Comparison of ENCODE assay signal across 1 cellular context in the genomic region with DNA sequence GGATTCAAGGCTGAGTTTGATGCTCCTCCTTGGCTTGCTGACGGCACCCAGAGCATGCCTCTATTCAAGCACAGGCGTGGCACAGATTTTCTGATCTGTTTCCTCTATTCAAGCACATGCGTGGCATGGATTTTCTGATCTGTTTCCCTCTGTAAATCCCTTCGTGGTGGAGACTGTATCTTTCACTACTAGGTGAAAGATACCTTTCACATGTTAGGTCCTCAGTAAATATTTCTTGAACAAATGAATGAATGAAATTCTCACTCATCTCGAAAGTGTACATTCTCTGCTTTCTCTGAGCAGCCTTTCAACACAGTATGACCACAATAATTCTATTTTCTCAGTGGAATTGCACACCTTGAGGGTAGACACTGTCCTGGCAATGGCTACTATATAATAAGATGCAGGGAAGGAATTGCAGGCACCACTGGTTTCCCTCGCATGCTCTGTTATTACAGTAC.
A peak's percentile ranks its signal among the peaks of the same experiment; 100 is the strongest.
TF ChIP-seq lines count a peak whose summit lies in the region.

No MANE protein-coding gene starts in this region.

TF ChIP-seq in GM12878, 131 proteins besides CTCF, POLR2A, EP300 and RAD21 (continued from another document):
- TF ChIP-seq, protein P1, sequence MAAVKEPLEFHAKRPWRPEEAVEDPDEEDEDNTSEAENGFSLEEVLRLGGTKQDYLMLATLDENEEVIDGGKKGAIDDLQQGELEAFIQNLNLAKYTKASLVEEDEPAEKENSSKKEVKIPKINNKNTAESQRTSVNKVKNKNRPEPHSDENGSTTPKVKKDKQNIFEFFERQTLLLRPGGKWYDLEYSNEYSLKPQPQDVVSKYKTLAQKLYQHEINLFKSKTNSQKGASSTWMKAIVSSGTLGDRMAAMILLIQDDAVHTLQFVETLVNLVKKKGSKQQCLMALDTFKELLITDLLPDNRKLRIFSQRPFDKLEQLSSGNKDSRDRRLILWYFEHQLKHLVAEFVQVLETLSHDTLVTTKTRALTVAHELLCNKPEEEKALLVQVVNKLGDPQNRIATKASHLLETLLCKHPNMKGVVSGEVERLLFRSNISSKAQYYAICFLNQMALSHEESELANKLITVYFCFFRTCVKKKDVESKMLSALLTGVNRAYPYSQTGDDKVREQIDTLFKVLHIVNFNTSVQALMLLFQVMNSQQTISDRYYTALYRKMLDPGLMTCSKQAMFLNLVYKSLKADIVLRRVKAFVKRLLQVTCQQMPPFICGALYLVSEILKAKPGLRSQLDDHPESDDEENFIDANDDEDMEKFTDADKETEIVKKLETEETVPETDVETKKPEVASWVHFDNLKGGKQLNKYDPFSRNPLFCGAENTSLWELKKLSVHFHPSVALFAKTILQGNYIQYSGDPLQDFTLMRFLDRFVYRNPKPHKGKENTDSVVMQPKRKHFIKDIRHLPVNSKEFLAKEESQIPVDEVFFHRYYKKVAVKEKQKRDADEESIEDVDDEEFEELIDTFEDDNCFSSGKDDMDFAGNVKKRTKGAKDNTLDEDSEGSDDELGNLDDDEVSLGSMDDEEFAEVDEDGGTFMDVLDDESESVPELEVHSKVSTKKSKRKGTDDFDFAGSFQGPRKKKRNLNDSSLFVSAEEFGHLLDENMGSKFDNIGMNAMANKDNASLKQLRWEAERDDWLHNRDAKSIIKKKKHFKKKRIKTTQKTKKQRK (IDR thresholded peaks at IDR 0.05; ENCODE audit: low read depth, low read length): no peak
- TF ChIP-seq, protein P2, sequence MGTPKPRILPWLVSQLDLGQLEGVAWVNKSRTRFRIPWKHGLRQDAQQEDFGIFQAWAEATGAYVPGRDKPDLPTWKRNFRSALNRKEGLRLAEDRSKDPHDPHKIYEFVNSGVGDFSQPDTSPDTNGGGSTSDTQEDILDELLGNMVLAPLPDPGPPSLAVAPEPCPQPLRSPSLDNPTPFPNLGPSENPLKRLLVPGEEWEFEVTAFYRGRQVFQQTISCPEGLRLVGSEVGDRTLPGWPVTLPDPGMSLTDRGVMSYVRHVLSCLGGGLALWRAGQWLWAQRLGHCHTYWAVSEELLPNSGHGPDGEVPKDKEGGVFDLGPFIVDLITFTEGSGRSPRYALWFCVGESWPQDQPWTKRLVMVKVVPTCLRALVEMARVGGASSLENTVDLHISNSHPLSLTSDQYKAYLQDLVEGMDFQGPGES (IDR thresholded peaks at IDR 0.05): no peak
- no peak for TF ChIP-seq FOS (IDR thresholded peaks at IDR 0.05; ENCODE audit: borderline replicate concordance, extremely low read depth, insufficient read length)
- TF ChIP-seq, protein P3, sequence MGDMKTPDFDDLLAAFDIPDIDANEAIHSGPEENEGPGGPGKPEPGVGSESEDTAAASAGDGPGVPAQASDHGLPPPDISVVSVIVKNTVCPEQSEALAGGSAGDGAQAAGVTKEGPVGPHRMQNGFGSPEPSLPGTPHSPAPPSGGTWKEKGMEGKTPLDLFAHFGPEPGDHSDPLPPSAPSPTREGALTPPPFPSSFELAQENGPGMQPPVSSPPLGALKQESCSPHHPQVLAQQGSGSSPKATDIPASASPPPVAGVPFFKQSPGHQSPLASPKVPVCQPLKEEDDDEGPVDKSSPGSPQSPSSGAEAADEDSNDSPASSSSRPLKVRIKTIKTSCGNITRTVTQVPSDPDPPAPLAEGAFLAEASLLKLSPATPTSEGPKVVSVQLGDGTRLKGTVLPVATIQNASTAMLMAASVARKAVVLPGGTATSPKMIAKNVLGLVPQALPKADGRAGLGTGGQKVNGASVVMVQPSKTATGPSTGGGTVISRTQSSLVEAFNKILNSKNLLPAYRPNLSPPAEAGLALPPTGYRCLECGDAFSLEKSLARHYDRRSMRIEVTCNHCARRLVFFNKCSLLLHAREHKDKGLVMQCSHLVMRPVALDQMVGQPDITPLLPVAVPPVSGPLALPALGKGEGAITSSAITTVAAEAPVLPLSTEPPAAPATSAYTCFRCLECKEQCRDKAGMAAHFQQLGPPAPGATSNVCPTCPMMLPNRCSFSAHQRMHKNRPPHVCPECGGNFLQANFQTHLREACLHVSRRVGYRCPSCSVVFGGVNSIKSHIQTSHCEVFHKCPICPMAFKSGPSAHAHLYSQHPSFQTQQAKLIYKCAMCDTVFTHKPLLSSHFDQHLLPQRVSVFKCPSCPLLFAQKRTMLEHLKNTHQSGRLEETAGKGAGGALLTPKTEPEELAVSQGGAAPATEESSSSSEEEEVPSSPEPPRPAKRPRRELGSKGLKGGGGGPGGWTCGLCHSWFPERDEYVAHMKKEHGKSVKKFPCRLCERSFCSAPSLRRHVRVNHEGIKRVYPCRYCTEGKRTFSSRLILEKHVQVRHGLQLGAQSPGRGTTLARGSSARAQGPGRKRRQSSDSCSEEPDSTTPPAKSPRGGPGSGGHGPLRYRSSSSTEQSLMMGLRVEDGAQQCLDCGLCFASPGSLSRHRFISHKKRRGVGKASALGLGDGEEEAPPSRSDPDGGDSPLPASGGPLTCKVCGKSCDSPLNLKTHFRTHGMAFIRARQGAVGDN (IDR thresholded peaks at IDR 0.05): peak; percentile 32; the same call in 1 of the 2 replicates
- TF ChIP-seq, protein P4, sequence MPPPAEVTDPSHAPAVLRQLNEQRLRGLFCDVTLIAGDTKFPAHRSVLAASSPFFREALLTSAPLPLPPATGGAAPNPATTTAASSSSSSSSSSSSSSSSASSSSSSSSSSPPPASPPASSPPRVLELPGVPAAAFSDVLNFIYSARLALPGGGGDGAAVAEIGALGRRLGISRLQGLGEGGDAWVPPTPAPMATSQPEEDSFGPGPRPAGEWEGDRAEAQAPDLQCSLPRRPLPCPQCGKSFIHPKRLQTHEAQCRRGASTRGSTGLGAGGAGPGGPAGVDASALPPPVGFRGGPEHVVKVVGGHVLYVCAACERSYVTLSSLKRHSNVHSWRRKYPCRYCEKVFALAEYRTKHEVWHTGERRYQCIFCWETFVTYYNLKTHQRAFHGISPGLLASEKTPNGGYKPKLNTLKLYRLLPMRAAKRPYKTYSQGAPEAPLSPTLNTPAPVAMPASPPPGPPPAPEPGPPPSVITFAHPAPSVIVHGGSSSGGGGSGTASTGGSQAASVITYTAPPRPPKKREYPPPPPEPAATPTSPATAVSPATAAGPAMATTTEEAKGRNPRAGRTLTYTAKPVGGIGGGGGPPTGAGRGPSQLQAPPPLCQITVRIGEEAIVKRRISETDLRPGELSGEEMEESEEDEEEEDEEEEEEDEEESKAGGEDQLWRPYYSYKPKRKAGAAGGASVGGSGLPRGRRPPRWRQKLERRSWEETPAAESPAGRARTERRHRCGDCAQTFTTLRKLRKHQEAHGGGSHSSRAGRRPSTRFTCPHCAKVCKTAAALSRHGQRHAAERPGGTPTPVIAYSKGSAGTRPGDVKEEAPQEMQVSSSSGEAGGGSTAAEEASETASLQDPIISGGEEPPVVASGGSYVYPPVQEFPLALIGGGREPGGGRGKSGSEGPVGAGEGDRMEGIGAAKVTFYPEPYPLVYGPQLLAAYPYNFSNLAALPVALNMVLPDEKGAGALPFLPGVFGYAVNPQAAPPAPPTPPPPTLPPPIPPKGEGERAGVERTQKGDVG (CRISPR knock-in tag; IDR thresholded peaks at IDR 0.05): no peak
